31 cellular contexts compared by ENCODE assay signal in the genomic region with DNA sequence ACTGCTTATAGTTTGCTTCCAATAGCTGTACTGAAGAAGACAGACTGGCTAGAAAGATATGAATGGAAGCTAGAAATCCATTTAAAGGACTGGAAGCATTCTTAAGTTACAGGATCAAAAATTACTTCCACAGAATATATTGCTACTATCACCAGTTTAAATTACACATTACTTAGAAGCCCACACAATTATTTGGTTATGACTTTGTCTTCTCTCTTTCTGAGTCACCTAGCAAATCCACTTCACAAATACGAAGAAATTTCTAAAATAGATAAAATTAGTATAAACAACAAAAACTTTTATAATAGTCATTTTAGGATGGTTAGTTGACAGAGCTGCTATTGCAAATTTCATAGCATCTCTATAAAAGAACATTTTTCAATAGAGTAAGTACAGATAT.
"Had no signal": no experiment of that assay in that cellular context is flagged by ENCODE, and none has a peak within 500 bp of the region (broad histone marks: within the 10 kb centered on the region; RNA-seq: fewer than 3 reads in every experiment).

No MANE protein-coding gene starts in this region.

- H3K36me3 ChIP-seq: brain microvascular endothelial cell, gastrocnemius medialis had no signal

- H3K27me3 ChIP-seq: brain microvascular endothelial cell, esophagus muscularis mucosa, foreskin keratinocyte, gastrocnemius medialis, heart left ventricle had no signal

- H3K27ac ChIP-seq: brain microvascular endothelial cell, esophagus muscularis mucosa, foreskin keratinocyte, gastrocnemius medialis, heart left ventricle had no signal

- H3K9me3 ChIP-seq: esophagus muscularis mucosa, gastrocnemius medialis, heart left ventricle had no signal

- H3K4me3 Mint-ChIP-seq: activated CD4-positive, alpha-beta memory T cell treated with anti-CD3 and anti-CD28 coated beads for 36 hours; activated CD4-positive, alpha-beta T cell treated with anti-CD3 and anti-CD28 coated beads for 36 hours; activated CD4-positive, alpha-beta T cell treated with anti-CD3 and anti-CD28 coated beads, Interleukin-2, amount 10 ng/mL, durations not matched to agents 24 days and 14 days; activated CD8-positive, alpha-beta memory T cell treated with anti-CD3 and anti-CD28 coated beads, Interleukin-2, amount 10 ng/mL, durations not matched to agents 7 days and 5 days; activated CD8-positive, alpha-beta T cell treated with anti-CD3 and anti-CD28 coated beads, Interleukin-2, amount 10 ng/mL, durations not matched to agents 7 days and 5 days; activated naive CD8-positive, alpha-beta T cell; activated T-helper 1 cell treated with anti-CD3 and anti-CD28 coated beads, Interleukin-12 subunit alpha, Interleukin-12 subunit beta, Interleukin-2, Interleukin-4 antibody, amounts not matched to agents 30 ng/mL and 10 ng/mL and 1 ng/mL, durations not matched to agents 14 hours and 24 hours and 36 hours; central memory CD8-positive, alpha-beta T cell; effector memory CD8-positive, alpha-beta T cell had no signal

- H3K4me1 Mint-ChIP-seq: activated CD4-positive, alpha-beta T cell treated with anti-CD3 and anti-CD28 coated beads for 36 hours; activated CD4-positive, alpha-beta T cell treated with anti-CD3 and anti-CD28 coated beads, Interleukin-2, amount 10 ng/mL, durations not matched to agents 24 days and 14 days; central memory CD8-positive, alpha-beta T cell had no signal

- H3K4me3 ChIP-seq: esophagus muscularis mucosa, gastrocnemius medialis, heart left ventricle had no signal

- H3K27ac Mint-ChIP-seq: activated CD4-positive, alpha-beta memory T cell treated with anti-CD3 and anti-CD28 coated beads for 36 hours; activated CD4-positive, alpha-beta T cell treated with anti-CD3 and anti-CD28 coated beads for 36 hours; activated CD4-positive, alpha-beta T cell treated with anti-CD3 and anti-CD28 coated beads, Interleukin-2, amount 10 ng/mL, durations not matched to agents 24 days and 14 days; activated CD8-positive, alpha-beta memory T cell treated with anti-CD3 and anti-CD28 coated beads, Interleukin-2, amount 10 ng/mL, durations not matched to agents 7 days and 5 days; activated CD8-positive, alpha-beta T cell treated with anti-CD3 and anti-CD28 coated beads, Interleukin-2, amount 10 ng/mL, durations not matched to agents 7 days and 5 days; activated naive CD8-positive, alpha-beta T cell; activated T-helper 1 cell treated with anti-CD3 and anti-CD28 coated beads, Interleukin-12 subunit alpha, Interleukin-12 subunit beta, Interleukin-2, Interleukin-4 antibody, amounts not matched to agents 30 ng/mL and 10 ng/mL and 1 ng/mL, durations not matched to agents 14 hours and 24 hours and 36 hours; effector memory CD8-positive, alpha-beta T cell had no signal

- DNase-seq: activated CD4-positive, alpha-beta memory T cell treated with anti-CD3 and anti-CD28 coated beads for 36 hours; activated CD4-positive, alpha-beta T cell treated with anti-CD3 and anti-CD28 coated beads for 36 hours; activated CD4-positive, alpha-beta T cell treated with anti-CD3 and anti-CD28 coated beads, Interleukin-2, amount 10 ng/mL, durations not matched to agents 24 days and 14 days; activated CD4-positive, CD25-positive, alpha-beta regulatory T cell; activated CD4-positive, CD25-positive, alpha-beta regulatory T cell treated with anti-CD3 and anti-CD28 coated beads, Interleukin-2, amount 50 U/mL, for 72 hours; activated CD8-positive, alpha-beta memory T cell treated with anti-CD3 and anti-CD28 coated beads, Interleukin-2, amount 10 ng/mL, durations not matched to agents 7 days and 5 days; activated CD8-positive, alpha-beta memory T cell treated with anti-CD3 and anti-CD28 coated beads, Interleukin-2, amount 50 U/mL, for 4 hours; activated CD8-positive, alpha-beta T cell treated with anti-CD3 and anti-CD28 coated beads, Interleukin-2, amount 10 ng/mL, durations not matched to agents 7 days and 5 days; activated gamma-delta T cell treated with Interleukin-2 at 50 U/mL for 16 hours; activated naive CD4-positive, alpha-beta T cell treated with anti-CD3 and anti-CD28 coated beads, Interleukin-2, amount 50 U/mL, for 16 hours; activated naive CD4-positive, alpha-beta T cell treated with Interleukin-2 at 50 U/mL for 16 hours; activated T-cell treated with anti-CD3 and anti-CD28 coated beads, Interleukin-2, amount 50 U/mL, for 1 hour; activated T-cell treated with anti-CD3 and anti-CD28 coated beads, Interleukin-2, amount 50 U/mL, for 48 hours; amniotic stem cell; anterior cingulate cortex; brain microvascular endothelial cell; cortex of kidney; dermis blood vessel endothelial cell; effector CD4-positive, alpha-beta T cell; effector memory CD8-positive, alpha-beta T cell; erythroblast; foreskin keratinocyte; gastrocnemius medialis; glutamatergic neuron; heart left ventricle had no signal

- H3K4me1 ChIP-seq: esophagus muscularis mucosa, foreskin keratinocyte, gastrocnemius medialis, heart left ventricle had no signal

- H3K9me3 Mint-ChIP-seq: activated CD4-positive, alpha-beta memory T cell treated with anti-CD3 and anti-CD28 coated beads for 36 hours; activated CD4-positive, alpha-beta T cell treated with anti-CD3 and anti-CD28 coated beads, Interleukin-2, amount 10 ng/mL, durations not matched to agents 24 days and 14 days; activated T-helper 1 cell treated with anti-CD3 and anti-CD28 coated beads, Interleukin-12 subunit alpha, Interleukin-12 subunit beta, Interleukin-2, Interleukin-4 antibody, amounts not matched to agents 30 ng/mL and 10 ng/mL and 1 ng/mL, durations not matched to agents 14 hours and 24 hours and 36 hours; central memory CD8-positive, alpha-beta T cell; effector memory CD8-positive, alpha-beta T cell had no signal

- ATAC-seq: activated CD4-positive, alpha-beta T cell treated with anti-CD3 and anti-CD28 coated beads for 36 hours; activated CD8-positive, alpha-beta memory T cell treated with anti-CD3 and anti-CD28 coated beads, Interleukin-2, amount 10 ng/mL, durations not matched to agents 7 days and 5 days; activated CD8-positive, alpha-beta T cell treated with anti-CD3 and anti-CD28 coated beads, Interleukin-2, amount 10 ng/mL, durations not matched to agents 7 days and 5 days; effector memory CD8-positive, alpha-beta T cell; foreskin keratinocyte; gastrocnemius medialis; heart left ventricle had no signal

- H3K27me3 Mint-ChIP-seq: activated CD4-positive, alpha-beta memory T cell treated with anti-CD3 and anti-CD28 coated beads for 36 hours; activated CD4-positive, alpha-beta T cell treated with anti-CD3 and anti-CD28 coated beads for 36 hours; activated CD4-positive, alpha-beta T cell treated with anti-CD3 and anti-CD28 coated beads, Interleukin-2, amount 10 ng/mL, durations not matched to agents 24 days and 14 days; activated CD8-positive, alpha-beta memory T cell treated with anti-CD3 and anti-CD28 coated beads, Interleukin-2, amount 10 ng/mL, durations not matched to agents 7 days and 5 days; activated naive CD8-positive, alpha-beta T cell; central memory CD8-positive, alpha-beta T cell; effector memory CD8-positive, alpha-beta T cell had no signal

- FAIRE-seq: astrocyte, bronchial epithelial cell had no signal
